In genomic region chr20:45817652-45818194, GRCh38 we compare ENCODE assay signal across 13 cellular contexts. TPM values are rescaled to one million over a fixed set of nuclear protein-coding genes. Genes with fewer than 3 reads are reported as not detected.
A peak's percentile ranks its signal among the peaks of the same experiment; 100 is the strongest.
DNase-seq lines count a peak whose midpoint lies in the region; ATAC-seq and TF ChIP-seq lines count a peak whose summit lies in the region.
"Had no signal": no experiment of that assay in that cellular context is flagged by ENCODE, and none has a peak within 500 bp of the region (broad histone marks: within the 10 kb centered on the region; RNA-seq: fewer than 3 reads in every experiment).

No MANE protein-coding gene starts in this region.

- H3K4me3 Mint-ChIP-seq in mesothelial cell of epicardium: no peak overlapping the region
- H3K4me3 Mint-ChIP-seq: activated CD8-positive, alpha-beta memory T cell treated with anti-CD3 and anti-CD28 coated beads, Interleukin-2, amount 10 ng/mL, durations not matched to agents 7 days and 5 days; stimulated activated naive CD8-positive, alpha-beta T cell treated with anti-CD3 and anti-CD28 coated beads, Interleukin-15, Interleukin-2, amounts not matched to agents 100 ng/mL and 50 ng/mL, for 24 hours had no signal

- TF ChIP-seq CTCF in cardiac fibroblast (IDR thresholded peaks at IDR 0.05; ENCODE audit: low read depth, low read length) (no peak), mesothelial cell of epicardium (IDR thresholded peaks at IDR 0.05; ENCODE audit: unreplicated experiment) (no peak)

- no peaks in the 10 kb centered on the region for H3K9me3 Mint-ChIP-seq in mesothelial cell of epicardium
- H3K9me3 Mint-ChIP-seq: stimulated activated naive CD8-positive, alpha-beta T cell treated with anti-CD3 and anti-CD28 coated beads, Interleukin-15, Interleukin-2, amounts not matched to agents 100 ng/mL and 50 ng/mL, for 24 hours had no signal

- H3K27ac Mint-ChIP-seq in mesothelial cell of epicardium: peak overlapping the region; percentile 82
- H3K27ac Mint-ChIP-seq: activated CD8-positive, alpha-beta memory T cell treated with anti-CD3 and anti-CD28 coated beads, Interleukin-2, amount 10 ng/mL, durations not matched to agents 7 days and 5 days; stimulated activated naive CD8-positive, alpha-beta T cell treated with anti-CD3 and anti-CD28 coated beads, Interleukin-15, Interleukin-2, amounts not matched to agents 100 ng/mL and 50 ng/mL, for 24 hours had no signal

- ATAC-seq in HG03439 (IDR thresholded peaks at IDR 0.05; ENCODE audit: unreplicated experiment) (no peak), HG02970 (IDR thresholded peaks at IDR 0.05; ENCODE audit: low FRiP score, unreplicated experiment) (no peak)
- ATAC-seq: activated CD8-positive, alpha-beta memory T cell treated with anti-CD3 and anti-CD28 coated beads, Interleukin-2, amount 10 ng/mL, durations not matched to agents 7 days and 5 days; Right ventricle myocardium inferior had no signal

- H3K27me3 Mint-ChIP-seq in mesothelial cell of epicardium (ENCODE audit: low read depth): peaks cover 7% of the 10 kb centered on the region

- no peak overlapping the region for H3K4me3 ChIP-seq in cardiac fibroblast (replicated peaks in 1 of 2; ENCODE audit: low read depth in 2 of 2, low read length in 2 of 2)
- H3K4me3 ChIP-seq: skin epidermis had no signal

- peaks cover 4% of the 10 kb centered on the region for H3K36me3 Mint-ChIP-seq in mesothelial cell of epicardium

- peaks cover 20% of the 10 kb centered on the region for H3K4me1 Mint-ChIP-seq in mesothelial cell of epicardium

- DNase-seq in AG08396 (ENCODE audit: low spot score): peak; percentile 72
- DNase-seq in LHCN-M2 (ENCODE audit: low read depth): peak; percentile 87
- DNase-seq in cardiac fibroblast (ENCODE audit: low read depth in 2 of 2): peak; percentile 75 to 89
- no peak for DNase-seq in mesothelial cell of epicardium (ENCODE audit: low spot score in 2 of 2, unreplicated experiment in 2 of 2)
- no peak for DNase-seq in occipital lobe (lab: John Stamatoyannopoulos, UW)
- DNase-seq in NCI-H526 (lab: John Stamatoyannopoulos, UW): no peak
- DNase-seq: activated CD8-positive, alpha-beta memory T cell treated with anti-CD3 and anti-CD28 coated beads, Interleukin-2, amount 10 ng/mL, durations not matched to agents 7 days and 5 days; DMS79 treated with DMSO at 0.1 percent for 48 hours had no signal

RNA-seq across cellular contexts. Expression of gene UBE2C, which starts 5.3 kb away (rescaled TPM):
- total RNA-seq in LHCN-M2 (2014; rRNA removed) (235 and 279 TPM in 2 replicates), mesothelial cell of epicardium (48.1 to 50.2 TPM (median 48.3 TPM) in 3 replicates), occipital lobe (6.9 TPM)
- 104 TPM for polyA plus RNA-seq in LHCN-M2 (2012)

RNA-seq across cellular contexts. Expression of gene TNNC2, which starts 9.4 kb away (rescaled TPM):
- total RNA-seq in LHCN-M2 (2014; rRNA removed): 0.34 and 0.38 TPM in 2 replicates
- 0.73 TPM for polyA plus RNA-seq in LHCN-M2 (2012)
- total RNA-seq in mesothelial cell of epicardium: 0.54 to 0.79 TPM in 2 of 3 replicates, not detected in the other
- 1.2 TPM for total RNA-seq in occipital lobe
- total RNA-seq: activated CD8-positive, alpha-beta memory T cell treated with anti-CD3 and anti-CD28 coated beads, Interleukin-2, amount 10 ng/mL, durations not matched to agents 7 days and 5 days; Right ventricle myocardium inferior had no signal

RNA-seq across cellular contexts. Expression of gene SNX21, which starts 15.9 kb away (rescaled TPM):
- 75.8 and 80.3 TPM in 2 replicates for total RNA-seq in LHCN-M2 (2014; rRNA removed)
- polyA plus RNA-seq in LHCN-M2 (2012): 32.1 TPM
- total RNA-seq in mesothelial cell of epicardium: 15.8 to 21.0 TPM (median 17.3 TPM) in 3 replicates
- total RNA-seq in occipital lobe: 22.8 TPM

RNA-seq across cellular contexts. Expression of gene DNTTIP1, which starts 26.0 kb away (rescaled TPM):
- total RNA-seq in LHCN-M2 (2014; rRNA removed) (22.9 and 35.5 TPM in 2 replicates), mesothelial cell of epicardium (25.9 to 28.9 TPM (median 26.5 TPM) in 3 replicates), occipital lobe (9.2 TPM)
- 47.5 TPM for polyA plus RNA-seq in LHCN-M2 (2012)

RNA-seq across cellular contexts. Expression of gene WFDC3, which starts 26.0 kb away (rescaled TPM):
- total RNA-seq in LHCN-M2 (2014; rRNA removed) (0.51 and 0.75 TPM in 2 replicates), mesothelial cell of epicardium (0.45 TPM in 1 of 3 replicates, not detected in the others), occipital lobe (not detected)
- polyA plus RNA-seq in LHCN-M2 (2012): 2.6 TPM
- total RNA-seq: activated CD8-positive, alpha-beta memory T cell treated with anti-CD3 and anti-CD28 coated beads, Interleukin-2, amount 10 ng/mL, durations not matched to agents 7 days and 5 days had no signal

Comparison
In these comparisons a context has a peak if more than half of its experiments do, and no peak if none do; other contexts are left out.
1. DNase-seq: peak in AG08396 (single experiment), LHCN-M2 (single experiment) and cardiac fibroblast (2 of 2); none in mesothelial cell of epicardium (0 of 2), occipital lobe (single experiment) and NCI-H526 (0 of 2).